1 cellular context compared by ENCODE assay signal in genomic region chr7:5232874-5233273, GRCh38.
TF ChIP-seq lines count a peak whose summit lies in the region.

No MANE protein-coding gene starts in this region.

TF ChIP-seq in H1, 55 proteins besides CTCF, POLR2A, EP300 and RAD21:
- no peak for TF ChIP-seq SRF (IDR thresholded peaks at IDR 0.05; ENCODE audit: low read depth, low read length)
